Comparison of ENCODE assay signal across 13 cellular contexts in genomic region chr4:78557841-78558240, GRCh38. TPM values are rescaled to one million over a fixed set of nuclear protein-coding genes. Genes with fewer than 3 reads are reported as not detected.
"Had no signal": no experiment of that assay in that cellular context is flagged by ENCODE, and none has a peak within 500 bp of the region (broad histone marks: within the 10 kb centered on the region; RNA-seq: fewer than 3 reads in every experiment).

No MANE protein-coding gene starts in this region.

- H3K4me1 Mint-ChIP-seq: naive thymus-derived CD8-positive, alpha-beta T cell; stimulated activated effector memory CD8-positive, alpha-beta T cell treated with anti-CD3 and anti-CD28 coated beads, Interleukin-12 subunit alpha, Interleukin-12 subunit beta, amount 100 ng/mL, for 72 hours had no signal

- H3K4me3 ChIP-seq: heart right ventricle, lung, mucosa of descending colon, transverse colon had no signal

- H3K9me3 Mint-ChIP-seq: activated CD4-positive, alpha-beta memory T cell treated with anti-CD3 and anti-CD28 coated beads for 36 hours; activated T-cell treated with anti-CD3 and anti-CD28 coated beads, Interleukin-2, amount 50 U/mL, for 4 hours; stimulated activated effector memory CD8-positive, alpha-beta T cell treated with anti-CD3 and anti-CD28 coated beads, Interleukin-12 subunit alpha, Interleukin-12 subunit beta, amount 100 ng/mL, for 72 hours had no signal

- H3K27ac Mint-ChIP-seq: activated CD4-positive, alpha-beta memory T cell treated with anti-CD3 and anti-CD28 coated beads for 36 hours; activated naive CD8-positive, alpha-beta T cell treated with anti-CD3 and anti-CD28 coated beads, Interleukin-2, amount 10 ng/mL, durations not matched to agents 7 days and 5 days; naive thymus-derived CD8-positive, alpha-beta T cell; stimulated activated effector memory CD8-positive, alpha-beta T cell treated with anti-CD3 and anti-CD28 coated beads, Interleukin-12 subunit alpha, Interleukin-12 subunit beta, amount 100 ng/mL, for 72 hours had no signal

- DNase-seq: activated CD4-positive, alpha-beta memory T cell treated with anti-CD3 and anti-CD28 coated beads for 36 hours; activated naive CD8-positive, alpha-beta T cell treated with anti-CD3 and anti-CD28 coated beads, Interleukin-2, amount 10 ng/mL, durations not matched to agents 7 days and 5 days; activated T-cell treated with anti-CD3 and anti-CD28 coated beads, Interleukin-2, amount 50 U/mL, for 4 hours; aorta; foreskin melanocyte; heart right ventricle; mucosa of descending colon; naive thymus-derived CD8-positive, alpha-beta T cell; right cardiac atrium; transverse colon had no signal

- H3K27me3 Mint-ChIP-seq: activated naive CD8-positive, alpha-beta T cell treated with anti-CD3 and anti-CD28 coated beads, Interleukin-2, amount 10 ng/mL, durations not matched to agents 7 days and 5 days had no signal

- H3K4me3 Mint-ChIP-seq: activated CD4-positive, alpha-beta memory T cell treated with anti-CD3 and anti-CD28 coated beads for 36 hours; activated naive CD8-positive, alpha-beta T cell treated with anti-CD3 and anti-CD28 coated beads, Interleukin-2, amount 10 ng/mL, durations not matched to agents 7 days and 5 days; activated T-cell treated with anti-CD3 and anti-CD28 coated beads, Interleukin-2, amount 50 U/mL, for 4 hours; naive thymus-derived CD8-positive, alpha-beta T cell; stimulated activated effector memory CD8-positive, alpha-beta T cell treated with anti-CD3 and anti-CD28 coated beads, Interleukin-12 subunit alpha, Interleukin-12 subunit beta, amount 100 ng/mL, for 72 hours had no signal

- ATAC-seq: activated CD4-positive, CD25-positive, alpha-beta regulatory T cell treated with anti-CD3 and anti-CD28 coated beads, Interleukin-2, amount 50 U/mL, for 24 hours; activated T-cell treated with anti-CD3 and anti-CD28 coated beads, Interleukin-2, amount 50 U/mL, for 4 hours; heart right ventricle; mucosa of descending colon; naive thymus-derived CD8-positive, alpha-beta T cell; right cardiac atrium; stimulated activated effector memory CD8-positive, alpha-beta T cell treated with anti-CD3 and anti-CD28 coated beads, Interleukin-12 subunit alpha, Interleukin-12 subunit beta, amount 100 ng/mL, for 72 hours had no signal

- H3K36me3 Mint-ChIP-seq: activated CD4-positive, alpha-beta memory T cell treated with anti-CD3 and anti-CD28 coated beads for 36 hours; naive thymus-derived CD8-positive, alpha-beta T cell; stimulated activated effector memory CD8-positive, alpha-beta T cell treated with anti-CD3 and anti-CD28 coated beads, Interleukin-12 subunit alpha, Interleukin-12 subunit beta, amount 100 ng/mL, for 72 hours had no signal

- H3K9me3 ChIP-seq: heart right ventricle, mucosa of descending colon, transverse colon had no signal

- H3K27me3 ChIP-seq: transverse colon had no signal

- H3K27ac ChIP-seq: transverse colon had no signal

- H3K36me3 ChIP-seq: transverse colon had no signal

RNA-seq across cellular contexts. Expression of gene ANXA3, which starts 6.3 kb away (rescaled TPM):
- total RNA-seq: activated CD4-positive, alpha-beta memory T cell treated with anti-CD3 and anti-CD28 coated beads for 36 hours; naive thymus-derived CD8-positive, alpha-beta T cell had no signal
- polyA plus RNA-seq: naive thymus-derived CD8-positive, alpha-beta T cell had no signal
